ENCODE assay signal across 20 cellular contexts in the genomic region with DNA sequence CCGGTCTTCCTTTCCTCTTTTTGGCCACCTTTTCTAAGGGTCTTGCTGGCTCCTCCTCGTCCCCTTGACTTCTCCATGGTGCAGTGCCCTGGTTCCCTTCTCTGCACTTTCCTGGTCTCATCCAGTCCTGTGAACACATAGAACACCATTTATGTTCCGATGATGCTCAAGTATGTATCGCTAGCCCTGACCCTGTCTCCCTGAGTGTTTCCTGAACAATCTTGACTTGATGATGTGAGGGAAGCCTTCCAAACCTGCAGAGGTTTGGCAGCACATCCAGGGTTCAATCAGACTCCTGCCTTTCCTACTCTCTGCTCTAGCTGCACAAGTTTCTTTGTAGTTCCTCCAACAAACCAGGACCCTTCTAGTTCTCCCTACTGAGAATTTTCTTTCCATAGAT.
"Had no signal": no experiment of that assay in that cellular context is flagged by ENCODE, and none has a peak within 500 bp of the region (broad histone marks: within the 10 kb centered on the region; RNA-seq: fewer than 3 reads in every experiment).

No MANE protein-coding gene starts in this region.

- H3K4me1 ChIP-seq: colonic mucosa, foreskin keratinocyte, gastroesophageal sphincter, left lung, lower lobe of right lung had no signal

- DNase-seq: colonic mucosa; cortex of kidney; dorsolateral prefrontal cortex; effector CD4-positive, alpha-beta T cell; effector memory CD4-positive, alpha-beta T cell; foreskin keratinocyte; heart left ventricle; hypothalamus; immature natural killer cell; islet precursor cell; kidney; kidney glomerular epithelial cell; left lung; lower lobe of right lung; mesenchymal stem cell; mucosa of descending colon; naive B cell had no signal

- H3K27ac ChIP-seq: colonic mucosa, dorsolateral prefrontal cortex, esophagus muscularis mucosa, foreskin keratinocyte, gastroesophageal sphincter, hepatocyte, left lung, lower lobe of right lung had no signal

- ATAC-seq: foreskin keratinocyte, gastroesophageal sphincter, left lung, lower lobe of right lung, mucosa of descending colon had no signal

- H3K4me3 ChIP-seq: colonic mucosa, dorsolateral prefrontal cortex, esophagus muscularis mucosa, gastroesophageal sphincter, heart left ventricle, hepatocyte, left lung, lower lobe of right lung, mucosa of descending colon had no signal

- H3K27me3 ChIP-seq: colonic mucosa, dorsolateral prefrontal cortex, esophagus muscularis mucosa, foreskin keratinocyte, gastroesophageal sphincter, heart left ventricle, hepatocyte, left lung had no signal

- H3K9me3 ChIP-seq: colonic mucosa, esophagus muscularis mucosa, gastroesophageal sphincter, left lung, lower lobe of right lung, mucosa of descending colon had no signal

- H3K36me3 ChIP-seq: colonic mucosa, esophagus muscularis mucosa, gastroesophageal sphincter, heart left ventricle, left lung, lower lobe of right lung had no signal
